22 cellular contexts compared by ENCODE assay signal in the genomic region with DNA sequence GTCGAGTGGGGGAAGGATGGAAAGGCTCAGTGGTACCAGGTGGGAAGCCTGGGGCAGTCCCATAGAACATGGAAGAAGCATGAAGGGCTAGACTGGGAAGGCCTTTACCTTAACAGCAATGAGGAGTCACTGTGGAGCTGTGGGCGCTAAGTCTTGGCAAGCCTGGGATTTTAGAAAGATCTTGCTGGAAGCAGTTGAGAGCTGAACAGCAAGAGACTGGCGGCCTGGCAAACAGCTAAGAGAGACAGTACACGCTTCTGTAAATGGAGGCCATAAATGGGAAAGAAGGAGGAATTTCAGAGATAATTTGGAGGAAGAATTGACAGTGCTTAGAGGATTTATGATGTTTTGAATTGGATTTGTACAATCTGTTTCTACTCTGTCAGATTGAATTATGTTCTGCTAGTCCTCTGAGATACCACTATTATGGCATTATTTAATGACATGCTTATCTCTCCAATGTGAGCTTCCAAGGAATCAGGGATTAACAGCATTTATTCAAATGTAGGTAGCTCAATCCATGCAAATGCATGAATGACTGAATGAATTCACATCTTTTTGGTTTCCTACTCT. TPM values are rescaled to one million over a fixed set of nuclear protein-coding genes. Genes with fewer than 3 reads are reported as not detected.
DNase-seq lines count a peak whose midpoint lies in the region; ATAC-seq, FAIRE-seq and TF ChIP-seq lines count a peak whose summit lies in the region.
"Had no signal": no experiment of that assay in that cellular context is flagged by ENCODE, and none has a peak within 500 bp of the region (broad histone marks: within the 10 kb centered on the region; RNA-seq: fewer than 3 reads in every experiment).

No MANE protein-coding gene starts in this region.

- no peak overlapping the region for H3K18ac ChIP-seq in trophoblast cell (ENCODE audit: low read length)

- peak overlapping the region; percentile 81 for H2BK12ac ChIP-seq in trophoblast cell (ENCODE audit: low read length)

- no peak overlapping the region for H3K9ac ChIP-seq in trophoblast cell (ENCODE audit: low read length)

- no peak overlapping the region for H2AFZ ChIP-seq in trophoblast cell (ENCODE audit: insufficient read depth, low read length, poor library complexity)

- no peak overlapping the region for H3K23ac ChIP-seq in trophoblast cell (ENCODE audit: low read length)

- DNase-seq in A549 (ENCODE audit: low read depth in 1 of 2, low spot score in 1 of 2): no peak
- DNase-seq in HEK293T (ENCODE audit: extremely low spot score): no peak
- peak; percentile 78 for DNase-seq in cerebellar cortex (ENCODE audit: low spot score)
- DNase-seq in trophoblast cell: no peak
- no peak for DNase-seq in NCI-H510A (lab: John Stamatoyannopoulos, UW)
- no peak for DNase-seq in GM12891 (ENCODE audit: insufficient read length, low spot score)
- DNase-seq in NCI-H226: no peak
- DNase-seq: ACHN; activated CD4-positive, CD25-positive, alpha-beta regulatory T cell treated with anti-CD3 and anti-CD28 coated beads, Interleukin-2, amount 50 U/mL, for 72 hours; activated T-cell treated with anti-CD3 and anti-CD28 coated beads, Interleukin-2, amount 50 U/mL, for 72 hours; CD4-positive, CD25-positive, alpha-beta regulatory T cell; colonic mucosa; endodermal cell; head of caudate nucleus; KBM-7; left ventricle myocardium superior; NCI-H1930; NCI-H526; stimulated activated naive CD4-positive, alpha-beta T cell had no signal

- no peaks in the 10 kb centered on the region for H3K79me2 ChIP-seq in trophoblast cell (ENCODE audit: control insufficient read depth, insufficient read depth, low read length, poor library complexity)

- peaks cover 34% of the 10 kb centered on the region for H3K4me1 ChIP-seq in A549
- peaks cover 8 to 14% of the 10 kb centered on the region in 2 experiments for H3K4me1 ChIP-seq in trophoblast cell (ENCODE audit: control insufficient read depth in 1 of 2, insufficient read depth in 2 of 2, low read length in 2 of 2)

- POLR2A ChIA-PET in A549 (lab: Yijun Ruan, JAX) (no interaction called here), HEK293T (lab: Yijun Ruan, JAX) (interaction anchor here (0.7 to 1.6 kb wide), 3 partner anchors 24 to 167 kb away, joined by 3 read pairs; a partner anchor contains a TSS)

- H2AK5ac ChIP-seq in trophoblast cell (ENCODE audit: low read length): peak overlapping the region; percentile 64

- 89% methylated on average over 4 of the region's 4 CpGs for WGBS in A549 (ENCODE audit: missing lambda C conversion rate)
- no CpG with 5 or more reads among the region's 4 CpGs for WGBS in trophoblast cell (ENCODE audit: extremely low coverage, insufficient coverage, insufficient read length)

- TF ChIP-seq POLR2A in A549 (IDR thresholded peaks at IDR 0.05; ENCODE audit: low read length): no peak
- TF ChIP-seq POLR2A in GM12891 (IDR thresholded peaks at IDR 0.05; ENCODE audit: low read depth, low read length): no peak

- peak overlapping the region; percentile 32 for H4K8ac ChIP-seq in trophoblast cell (ENCODE audit: low read depth, low read length)

- no peak overlapping the region for H2BK5ac ChIP-seq in trophoblast cell (ENCODE audit: low read depth, low read length, poor library complexity)

- CTCF ChIA-PET in A549 (lab: Yijun Ruan, JAX) (interaction anchor here (0.6 to 5.2 kb wide), 6 partner anchors 10 to 265 kb away, joined by 3 to 44 read pairs (median 3); no protein-coding TSS in a partner anchor), HEK293T (lab: Yijun Ruan, JAX) (interaction anchor here (0.6 to 2.6 kb wide), 5 partner anchors 7 to 45 kb away, joined by 3 to 9 read pairs (median 4); no protein-coding TSS in a partner anchor)

- peaks cover 13% of the 10 kb centered on the region for H3K79me1 ChIP-seq in trophoblast cell (ENCODE audit: low read length)

- H3K4me2 ChIP-seq in A549 (no peak overlapping the region), trophoblast cell (ENCODE audit: low read length) (no peak overlapping the region)

- H3K4ac ChIP-seq in trophoblast cell (ENCODE audit: low read depth, low read length): peak overlapping the region; percentile 12

- no peak for TF ChIP-seq CTCF in A549 (IDR thresholded peaks at IDR 0.05)

- H4K12ac ChIP-seq in trophoblast cell (ENCODE audit: low read depth, low read length): no peak overlapping the region

- H3K27ac ChIP-seq in A549 (peak overlapping the region; percentile 86; a peak in 5 of 6 replicates), trophoblast cell (ENCODE audit: low read depth, low read length) (no peak overlapping the region)

- H3K9me3 ChIP-seq in A549: no peaks in the 10 kb centered on the region
- H3K9me3 ChIP-seq in trophoblast cell (ENCODE audit: insufficient read depth, low read depth, low read length): no peaks in the 10 kb centered on the region
- H3K9me3 ChIP-seq: colonic mucosa, tibial nerve had no signal

- TF ChIP-seq RAD21 in A549 (conservative IDR thresholded peaks at IDR 0.05 in 1 of 2, IDR thresholded peaks at IDR 0.05 in 1 of 2): no peak

- H3K4me3 ChIP-seq in A549 (no peak overlapping the region), trophoblast cell (ENCODE audit: low read depth, low read length) (no peak overlapping the region)
- H3K4me3 ChIP-seq: colonic mucosa, tibial nerve had no signal

- no peaks in the 10 kb centered on the region for H3K27me3 ChIP-seq in trophoblast cell (ENCODE audit: insufficient read depth, low read length)
- H3K27me3 ChIP-seq: colonic mucosa, tibial nerve had no signal

- ATAC-seq in A549 (no peak), HG03354 (IDR thresholded peaks at IDR 0.05; ENCODE audit: poor library complexity, severe bottlenecking, unreplicated experiment) (no peak)
- ATAC-seq: activated T-cell treated with anti-CD3 and anti-CD28 coated beads, Interleukin-2, amount 50 U/mL, for 72 hours; left ventricle myocardium superior; sciatic nerve had no signal

- H2BK120ac ChIP-seq in trophoblast cell (ENCODE audit: insufficient read depth, low read length, poor library complexity): peak overlapping the region; percentile 25

- H4K91ac ChIP-seq in trophoblast cell (ENCODE audit: low read depth, low read length): peak overlapping the region; percentile 65

- no peak overlapping the region for H3K14ac ChIP-seq in trophoblast cell (ENCODE audit: low read length)

- FAIRE-seq in A549 (lab: Jason Lieb, UNC) (no peak), GM12891 (lab: Jason Lieb, UNC) (no peak)

- TF ChIP-seq EP300 in A549 (IDR thresholded peaks at IDR 0.05): no peak

- no peaks in the 10 kb centered on the region for H3K36me3 ChIP-seq in trophoblast cell (ENCODE audit: control insufficient read depth in 1 of 2, insufficient read depth in 2 of 2, low read length in 2 of 2)
- H3K36me3 ChIP-seq: colonic mucosa, tibial nerve had no signal

TF ChIP-seq in A549, 52 proteins besides CTCF, POLR2A, EP300 and RAD21:
- TF ChIP-seq HEYL (CRISPR knock-in tag; IDR thresholded peaks at IDR 0.05): no peak
- TF ChIP-seq NR3C1 (IDR thresholded peaks at IDR 0.05): no peak
- no peak for TF ChIP-seq JUN (IDR thresholded peaks at IDR 0.05)
- no peak for TF ChIP-seq KDM1A (IDR thresholded peaks at IDR 0.05; ENCODE audit: low read depth)
- TF ChIP-seq MAZ (IDR thresholded peaks at IDR 0.05; ENCODE audit: borderline replicate concordance, low read depth, low read length): no peak
- no peak for TF ChIP-seq ZNF302 (CRISPR knock-in tag; IDR thresholded peaks at IDR 0.05)
- no peak for TF ChIP-seq HOXB13 (CRISPR knock-in tag; IDR thresholded peaks at IDR 0.05; ENCODE audit: low read depth)
- TF ChIP-seq HOXA7 (CRISPR knock-in tag; IDR thresholded peaks at IDR 0.05): no peak

TF ChIP-seq in HEK293T, 16 proteins besides CTCF, POLR2A, EP300 and RAD21:
- TF ChIP-seq, protein P1, sequence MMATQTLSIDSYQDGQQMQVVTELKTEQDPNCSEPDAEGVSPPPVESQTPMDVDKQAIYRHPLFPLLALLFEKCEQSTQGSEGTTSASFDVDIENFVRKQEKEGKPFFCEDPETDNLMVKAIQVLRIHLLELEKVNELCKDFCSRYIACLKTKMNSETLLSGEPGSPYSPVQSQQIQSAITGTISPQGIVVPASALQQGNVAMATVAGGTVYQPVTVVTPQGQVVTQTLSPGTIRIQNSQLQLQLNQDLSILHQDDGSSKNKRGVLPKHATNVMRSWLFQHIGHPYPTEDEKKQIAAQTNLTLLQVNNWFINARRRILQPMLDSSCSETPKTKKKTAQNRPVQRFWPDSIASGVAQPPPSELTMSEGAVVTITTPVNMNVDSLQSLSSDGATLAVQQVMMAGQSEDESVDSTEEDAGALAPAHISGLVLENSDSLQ (IDR thresholded peaks at IDR 0.05): peak; percentile 11; the same call in 1 of the 2 replicates
- TF ChIP-seq L3MBTL2 (conservative IDR thresholded peaks at IDR 0.05) (no peak), BHLHE40 (IDR thresholded peaks at IDR 0.05; ENCODE audit: borderline replicate concordance) (no peak)

TF ChIP-seq in GM12891, 5 proteins besides CTCF, POLR2A, EP300 and RAD21:
- TF ChIP-seq PAX5 (IDR thresholded peaks at IDR 0.05; ENCODE audit: insufficient read depth, low read length, severe bottlenecking) (no peak), TAF1 (IDR thresholded peaks at IDR 0.05; ENCODE audit: low read depth, low read length) (no peak), POU2F2 (IDR thresholded peaks at IDR 0.05; ENCODE audit: low read depth, low read length) (no peak), SPI1 (IDR thresholded peaks at IDR 0.05; ENCODE audit: low read depth, low read length) (no peak)

RNA-seq across cellular contexts. Expression of a gene that starts 50.1 kb away (rescaled TPM):
- polyA plus RNA-seq in A549 (2011; rRNA removed) (0.13 and 0.23 TPM in 2 replicates), A549 (2017; fragmentation: RNase III; extraction: RNeasy Plus Mini Kit Qiagen cat#74134 plus additional on column Dnase treatment) (0.05 to 0.56 TPM (median 0.12 TPM) in 3 replicates)
- 0.04 TPM in 2 replicates for polyA plus RNA-seq in A549 (2012; cell fraction: cytosol; rRNA removed)
- polyA plus RNA-seq in A549 (2012; cell fraction: nucleus; rRNA removed): 0.10 and 0.13 TPM in 2 replicates
- 0.15 and 0.62 TPM in 2 replicates for polyA minus RNA-seq in A549 (2011; rRNA and poly(A)+ RNA removed)
- polyA plus RNA-seq in trophoblast cell (2013): 7.2 and 7.4 TPM in 2 replicates
- polyA plus RNA-seq in GM12891 (2012; ENCODE audit: low read depth, missing spikeins): not detected
- polyA plus RNA-seq: CD4-positive, CD25-positive, alpha-beta regulatory T cell had no signal
